In genomic region chr21:31543191-31543590, GRCh38 we compare ENCODE assay signal across 1 cellular context.
TF ChIP-seq lines count a peak whose summit lies in the region.

No MANE protein-coding gene starts in this region.

TF ChIP-seq in H1, 55 proteins besides CTCF, POLR2A, EP300 and RAD21:
- no peak for TF ChIP-seq CBX8 (IDR thresholded peaks at IDR 0.05; ENCODE audit: borderline replicate concordance, low read depth, low read length)
- no peak for TF ChIP-seq NANOG (IDR thresholded peaks at IDR 0.05; ENCODE audit: insufficient read depth, low read depth, low read length, poor library complexity, severe bottlenecking)
- TF ChIP-seq, protein P1, sequence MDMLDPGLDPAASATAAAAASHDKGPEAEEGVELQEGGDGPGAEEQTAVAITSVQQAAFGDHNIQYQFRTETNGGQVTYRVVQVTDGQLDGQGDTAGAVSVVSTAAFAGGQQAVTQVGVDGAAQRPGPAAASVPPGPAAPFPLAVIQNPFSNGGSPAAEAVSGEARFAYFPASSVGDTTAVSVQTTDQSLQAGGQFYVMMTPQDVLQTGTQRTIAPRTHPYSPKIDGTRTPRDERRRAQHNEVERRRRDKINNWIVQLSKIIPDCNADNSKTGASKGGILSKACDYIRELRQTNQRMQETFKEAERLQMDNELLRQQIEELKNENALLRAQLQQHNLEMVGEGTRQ (IDR thresholded peaks at IDR 0.05; ENCODE audit: low read length), result no peak
- TF ChIP-seq CTBP2 (IDR thresholded peaks at IDR 0.05; ENCODE audit: borderline replicate concordance, insufficient read depth, insufficient read length, low read length), result no peak
- no peak for TF ChIP-seq SUZ12 (IDR thresholded peaks at IDR 0.05; ENCODE audit: low read length)
- no peak for TF ChIP-seq SAP30 (IDR thresholded peaks at IDR 0.05; ENCODE audit: insufficient read depth, insufficient replicate concordance, low read length)
- no peak for TF ChIP-seq RBBP5 (IDR thresholded peaks at IDR 0.05; ENCODE audit: borderline replicate concordance, low read depth, low read length)
- TF ChIP-seq CREB1 (IDR thresholded peaks at IDR 0.05), result no peak
- no peak for TF ChIP-seq GABPA (IDR thresholded peaks at IDR 0.05; ENCODE audit: borderline replicate concordance, insufficient read depth, low read length)
- no peak for TF ChIP-seq HDAC2 (IDR thresholded peaks at IDR 0.05; ENCODE audit: borderline replicate concordance in 1 of 2, low read depth in 2 of 2, low read length in 2 of 2)
- TF ChIP-seq HDAC6 (IDR thresholded peaks at IDR 0.05; ENCODE audit: low read depth, low read length), result no peak
- TF ChIP-seq FOSL1 (IDR thresholded peaks at IDR 0.05; ENCODE audit: insufficient read depth, low read depth, low read length), result no peak
- TF ChIP-seq, protein P2, sequence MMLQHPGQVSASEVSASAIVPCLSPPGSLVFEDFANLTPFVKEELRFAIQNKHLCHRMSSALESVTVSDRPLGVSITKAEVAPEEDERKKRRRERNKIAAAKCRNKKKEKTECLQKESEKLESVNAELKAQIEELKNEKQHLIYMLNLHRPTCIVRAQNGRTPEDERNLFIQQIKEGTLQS (IDR thresholded peaks at IDR 0.05; ENCODE audit: insufficient read depth, low read depth, low read length), result no peak
- TF ChIP-seq SIX5 (IDR thresholded peaks at IDR 0.05; ENCODE audit: low read depth, low read length), result no peak
- TF ChIP-seq CEBPB (IDR thresholded peaks at IDR 0.05; ENCODE audit: low read depth, low read length), result no peak
- no peak for TF ChIP-seq NRF1 (IDR thresholded peaks at IDR 0.05; ENCODE audit: low read depth, low read length)
- no peak for TF ChIP-seq SP4 (IDR thresholded peaks at IDR 0.05; ENCODE audit: low read length)
- TF ChIP-seq JUND (IDR thresholded peaks at IDR 0.05; ENCODE audit: low read length), result no peak
TF ChIP-seq in H1: peak in this region for 0.
